8 cellular contexts compared by ENCODE assay signal in genomic region chr5:168579206-168579986, GRCh38. TPM values are rescaled to one million over a fixed set of nuclear protein-coding genes. Genes with fewer than 3 reads are reported as not detected.
DNase-seq lines count a peak whose midpoint lies in the region; ATAC-seq and TF ChIP-seq lines count a peak whose summit lies in the region.

TSS of gene PANK3 (minus strand) at chr5:168579368. CDS start at chr5:168579283, 85 bp downstream.

- H3K36me3 ChIP-seq in HUES64 (ENCODE audit: insufficient read depth, low read length) = peaks cover 13% of the 10 kb centered on the region; the same call in 1 of the 2 replicates
- H3K36me3 ChIP-seq in OCI-LY1 (ENCODE audit: insufficient read depth, low read length) = peaks cover 30% of the 10 kb centered on the region

- no peak for TF ChIP-seq CTCF in Calu3 (IDR thresholded peaks at IDR 0.05; ENCODE audit: unreplicated experiment)
- no peak for TF ChIP-seq CTCF in OCI-LY1 (IDR thresholded peaks at IDR 0.05; ENCODE audit: low read length)

- BruUV-seq in Calu3 (replicated peaks; lab: Mats Ljungman, UMichigan) = no TSS peak

- CTCF ChIA-PET in Calu3 (lab: Charles Lee) = no interaction called here

- peak within 1 kb of the TSS; percentile 94 for H3K9ac ChIP-seq in HUES64 (ENCODE audit: low read depth, low read length)
- peak within 1 kb of the TSS; percentile 89 for H3K9ac ChIP-seq in OCI-LY1 (ENCODE audit: low read length)

- peak within 1 kb of the TSS; percentile 88 for H3K4me2 ChIP-seq in OCI-LY1 (ENCODE audit: low read length)

- H3K4me3 ChIP-seq in HUES64 (ENCODE audit: low read length) (peak within 1 kb of the TSS; percentile 99), OCI-LY1 (ENCODE audit: low read depth, low read length, poor library complexity, severe bottlenecking) (peak within 1 kb of the TSS; percentile 97)

- H3K9me2 ChIP-seq in OCI-LY1 (ENCODE audit: low read depth, low read length) = no peaks in the 10 kb centered on the region

- H4K20me1 ChIP-seq in OCI-LY1 (ENCODE audit: insufficient read depth, low read length) = no peaks in the 10 kb centered on the region

- H3K27me3 ChIP-seq in HUES64 (ENCODE audit: insufficient read depth, low read length) = no peaks in the 10 kb centered on the region
- no peaks in the 10 kb centered on the region for H3K27me3 ChIP-seq in OCI-LY1 (ENCODE audit: insufficient read depth, low read length)

- in situ Hi-C loops in endometrial microvascular endothelial cells (cut with HindIII; ENCODE audit: inconsistent ontology term, low pct_unique_long_range_greater_than_20kb, low sequenced_read_pairs) = no loop called here

- peak within 1 kb of the TSS; percentile 94 for H3K27ac Mint-ChIP-seq in Calu3 (ENCODE audit: unreplicated experiment)

- peaks cover 36% of the 10 kb centered on the region for H3K4me1 Mint-ChIP-seq in Calu3 (ENCODE audit: low read depth, unreplicated experiment)

- H3K9me3 ChIP-seq in HUES64 (ENCODE audit: insufficient read depth, low read depth, low read length) (peaks cover 1% of the 10 kb centered on the region; the same call in 1 of the 2 replicates), OCI-LY1 (ENCODE audit: low read length) (peaks cover 13% of the 10 kb centered on the region; the same call in 1 of the 2 replicates)

- H3K27ac ChIP-seq in HUES64 (ENCODE audit: low read depth, low read length) = peak within 1 kb of the TSS; percentile 94
- H3K27ac ChIP-seq in OCI-LY1 (ENCODE audit: low read depth, low read length, poor library complexity, severe bottlenecking) = peak within 1 kb of the TSS; percentile 71

- no peak within 1 kb of the TSS for H2AFZ ChIP-seq in OCI-LY1 (ENCODE audit: low read length)

- peak; percentile 99 for DNase-seq in Calu3
- peak; percentile 97 for DNase-seq in activated CD8-positive, alpha-beta memory T cell treated with anti-CD3 and anti-CD28 coated beads, Interleukin-2, amount 50 U/mL, for 4 hours
- DNase-seq in mesenteric fat pad (ENCODE audit: low spot score) = peak; percentile 99
- DNase-seq in stimulated activated CD8-positive, alpha-beta memory T cell treated with anti-CD3 and anti-CD28 coated beads, Interleukin-15, amount 100 ng/mL, for 24 hours (ENCODE audit: low read depth) = peak; percentile 90

- intact Hi-C loops in Calu3 (cut with micrococcal nuclease; ENCODE audit: unreplicated experiment) = loop anchor here (5.0 to 10.0 kb wide), 2 partner anchors 98 to 1005 kb away; partner anchors contain the start of gene SPDL1

- peaks cover 45% of the 10 kb centered on the region for H3K79me2 ChIP-seq in OCI-LY1 (ENCODE audit: insufficient read depth, low read length)

- under 1% methylated on average over 76 of the region's 76 CpGs for WGBS in HUES64

- H3F3A ChIP-seq in OCI-LY1 (ENCODE audit: insufficient read depth, low read length) = no peaks in the 10 kb centered on the region

- peak; percentile 91 for ATAC-seq in GM21447 (IDR thresholded peaks at IDR 0.05; ENCODE audit: unreplicated experiment)

- H3K27me3 Mint-ChIP-seq in Calu3 (ENCODE audit: unreplicated experiment) = no peaks in the 10 kb centered on the region

- H3K4me1 ChIP-seq in HUES64 (ENCODE audit: insufficient read depth, low read length) = peaks cover 24% of the 10 kb centered on the region
- H3K4me1 ChIP-seq in OCI-LY1 (ENCODE audit: insufficient read depth, low read length, severe bottlenecking) = peaks cover 20% of the 10 kb centered on the region

- peaks cover 33% of the 10 kb centered on the region for H3K36me3 Mint-ChIP-seq in Calu3 (ENCODE audit: insufficient read depth, unreplicated experiment)

- H3K4me3 Mint-ChIP-seq in Calu3 (ENCODE audit: low read depth, unreplicated experiment) = peak within 1 kb of the TSS; percentile 78

- H3K9me3 Mint-ChIP-seq in Calu3 (ENCODE audit: low read depth, unreplicated experiment) = peaks cover 2% of the 10 kb centered on the region

RNA-seq across cellular contexts. Expression of gene PANK3, which starts in this region (rescaled TPM):
- total RNA-seq in Calu3 (2022) = 101 and 116 TPM in 2 replicates
- 32.7 TPM for polyA plus RNA-seq in HUES64 (2013, experiment 1 of 2)
- 39.3 TPM for polyA plus RNA-seq in HUES64 (2013, experiment 2 of 2)
- 23.6 TPM for total RNA-seq in endometrial microvascular endothelial cells (ENCODE audit: inconsistent ontology term)
- 55.1 TPM for total RNA-seq in mesenteric fat pad

Comparison
In these comparisons a context has a peak if more than half of its experiments do, and no peak if none do; other contexts are left out.
1. Peak in every context shown above with its lines: DNase-seq, ATAC-seq, H3K4me3 ChIP-seq and H3K27ac ChIP-seq.